In the genomic region with DNA sequence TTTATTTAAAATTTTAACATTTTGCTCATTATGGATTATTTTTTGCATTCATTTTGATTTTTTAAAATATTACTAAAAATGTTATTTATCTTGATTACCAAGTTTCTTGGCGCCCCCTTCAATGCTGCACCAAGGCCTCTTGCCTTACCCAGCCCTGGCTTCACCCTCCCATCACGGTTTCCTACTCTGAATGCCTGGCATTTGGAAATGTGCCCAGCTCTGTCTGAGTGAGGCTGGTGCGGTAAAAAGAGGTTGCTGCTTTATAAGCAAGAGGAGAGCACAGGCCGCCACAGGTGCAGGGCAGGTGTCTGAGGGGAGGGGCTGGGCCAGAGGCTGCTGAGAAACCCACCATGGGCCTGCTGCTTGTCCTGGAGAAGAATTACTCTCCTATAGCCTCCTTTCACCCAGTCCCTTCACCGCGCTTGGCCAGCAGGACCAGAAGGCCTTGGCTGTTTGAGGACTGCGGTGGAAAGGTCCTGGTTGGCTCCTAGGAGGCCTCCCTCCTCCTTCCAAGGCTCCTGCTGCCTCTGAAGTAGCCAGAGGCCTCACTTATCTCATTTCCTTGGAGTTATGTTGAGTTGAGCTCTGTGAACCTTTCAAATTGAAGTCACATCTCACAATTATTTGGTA, we compare ENCODE assay signal across 1 cellular context.
TF ChIP-seq lines count a peak whose summit lies in the region.

No MANE protein-coding gene starts in this region.

TF ChIP-seq in GM23338, 12 proteins besides CTCF, POLR2A, EP300 and RAD21 (continued from another document):
- TF ChIP-seq, protein P1, sequence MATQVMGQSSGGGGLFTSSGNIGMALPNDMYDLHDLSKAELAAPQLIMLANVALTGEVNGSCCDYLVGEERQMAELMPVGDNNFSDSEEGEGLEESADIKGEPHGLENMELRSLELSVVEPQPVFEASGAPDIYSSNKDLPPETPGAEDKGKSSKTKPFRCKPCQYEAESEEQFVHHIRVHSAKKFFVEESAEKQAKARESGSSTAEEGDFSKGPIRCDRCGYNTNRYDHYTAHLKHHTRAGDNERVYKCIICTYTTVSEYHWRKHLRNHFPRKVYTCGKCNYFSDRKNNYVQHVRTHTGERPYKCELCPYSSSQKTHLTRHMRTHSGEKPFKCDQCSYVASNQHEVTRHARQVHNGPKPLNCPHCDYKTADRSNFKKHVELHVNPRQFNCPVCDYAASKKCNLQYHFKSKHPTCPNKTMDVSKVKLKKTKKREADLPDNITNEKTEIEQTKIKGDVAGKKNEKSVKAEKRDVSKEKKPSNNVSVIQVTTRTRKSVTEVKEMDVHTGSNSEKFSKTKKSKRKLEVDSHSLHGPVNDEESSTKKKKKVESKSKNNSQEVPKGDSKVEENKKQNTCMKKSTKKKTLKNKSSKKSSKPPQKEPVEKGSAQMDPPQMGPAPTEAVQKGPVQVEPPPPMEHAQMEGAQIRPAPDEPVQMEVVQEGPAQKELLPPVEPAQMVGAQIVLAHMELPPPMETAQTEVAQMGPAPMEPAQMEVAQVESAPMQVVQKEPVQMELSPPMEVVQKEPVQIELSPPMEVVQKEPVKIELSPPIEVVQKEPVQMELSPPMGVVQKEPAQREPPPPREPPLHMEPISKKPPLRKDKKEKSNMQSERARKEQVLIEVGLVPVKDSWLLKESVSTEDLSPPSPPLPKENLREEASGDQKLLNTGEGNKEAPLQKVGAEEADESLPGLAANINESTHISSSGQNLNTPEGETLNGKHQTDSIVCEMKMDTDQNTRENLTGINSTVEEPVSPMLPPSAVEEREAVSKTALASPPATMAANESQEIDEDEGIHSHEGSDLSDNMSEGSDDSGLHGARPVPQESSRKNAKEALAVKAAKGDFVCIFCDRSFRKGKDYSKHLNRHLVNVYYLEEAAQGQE (IDR thresholded peaks at IDR 0.05; ENCODE audit: unreplicated experiment): no peak
- TF ChIP-seq ZNF331 (CRISPR knock-in tag; IDR thresholded peaks at IDR 0.05; ENCODE audit: low read depth) (no peak), EZH2phosphoT487 (IDR thresholded peaks at IDR 0.05; ENCODE audit: unreplicated experiment) (no peak), NANOG (IDR thresholded peaks at IDR 0.05; ENCODE audit: borderline replicate concordance) (no peak), ZNF114 (CRISPR knock-in tag; IDR thresholded peaks at IDR 0.05) (no peak)
- TF ChIP-seq, protein P2, sequence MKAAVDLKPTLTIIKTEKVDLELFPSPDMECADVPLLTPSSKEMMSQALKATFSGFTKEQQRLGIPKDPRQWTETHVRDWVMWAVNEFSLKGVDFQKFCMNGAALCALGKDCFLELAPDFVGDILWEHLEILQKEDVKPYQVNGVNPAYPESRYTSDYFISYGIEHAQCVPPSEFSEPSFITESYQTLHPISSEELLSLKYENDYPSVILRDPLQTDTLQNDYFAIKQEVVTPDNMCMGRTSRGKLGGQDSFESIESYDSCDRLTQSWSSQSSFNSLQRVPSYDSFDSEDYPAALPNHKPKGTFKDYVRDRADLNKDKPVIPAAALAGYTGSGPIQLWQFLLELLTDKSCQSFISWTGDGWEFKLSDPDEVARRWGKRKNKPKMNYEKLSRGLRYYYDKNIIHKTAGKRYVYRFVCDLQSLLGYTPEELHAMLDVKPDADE (IDR thresholded peaks at IDR 0.05): no peak
- TF ChIP-seq, protein P3, sequence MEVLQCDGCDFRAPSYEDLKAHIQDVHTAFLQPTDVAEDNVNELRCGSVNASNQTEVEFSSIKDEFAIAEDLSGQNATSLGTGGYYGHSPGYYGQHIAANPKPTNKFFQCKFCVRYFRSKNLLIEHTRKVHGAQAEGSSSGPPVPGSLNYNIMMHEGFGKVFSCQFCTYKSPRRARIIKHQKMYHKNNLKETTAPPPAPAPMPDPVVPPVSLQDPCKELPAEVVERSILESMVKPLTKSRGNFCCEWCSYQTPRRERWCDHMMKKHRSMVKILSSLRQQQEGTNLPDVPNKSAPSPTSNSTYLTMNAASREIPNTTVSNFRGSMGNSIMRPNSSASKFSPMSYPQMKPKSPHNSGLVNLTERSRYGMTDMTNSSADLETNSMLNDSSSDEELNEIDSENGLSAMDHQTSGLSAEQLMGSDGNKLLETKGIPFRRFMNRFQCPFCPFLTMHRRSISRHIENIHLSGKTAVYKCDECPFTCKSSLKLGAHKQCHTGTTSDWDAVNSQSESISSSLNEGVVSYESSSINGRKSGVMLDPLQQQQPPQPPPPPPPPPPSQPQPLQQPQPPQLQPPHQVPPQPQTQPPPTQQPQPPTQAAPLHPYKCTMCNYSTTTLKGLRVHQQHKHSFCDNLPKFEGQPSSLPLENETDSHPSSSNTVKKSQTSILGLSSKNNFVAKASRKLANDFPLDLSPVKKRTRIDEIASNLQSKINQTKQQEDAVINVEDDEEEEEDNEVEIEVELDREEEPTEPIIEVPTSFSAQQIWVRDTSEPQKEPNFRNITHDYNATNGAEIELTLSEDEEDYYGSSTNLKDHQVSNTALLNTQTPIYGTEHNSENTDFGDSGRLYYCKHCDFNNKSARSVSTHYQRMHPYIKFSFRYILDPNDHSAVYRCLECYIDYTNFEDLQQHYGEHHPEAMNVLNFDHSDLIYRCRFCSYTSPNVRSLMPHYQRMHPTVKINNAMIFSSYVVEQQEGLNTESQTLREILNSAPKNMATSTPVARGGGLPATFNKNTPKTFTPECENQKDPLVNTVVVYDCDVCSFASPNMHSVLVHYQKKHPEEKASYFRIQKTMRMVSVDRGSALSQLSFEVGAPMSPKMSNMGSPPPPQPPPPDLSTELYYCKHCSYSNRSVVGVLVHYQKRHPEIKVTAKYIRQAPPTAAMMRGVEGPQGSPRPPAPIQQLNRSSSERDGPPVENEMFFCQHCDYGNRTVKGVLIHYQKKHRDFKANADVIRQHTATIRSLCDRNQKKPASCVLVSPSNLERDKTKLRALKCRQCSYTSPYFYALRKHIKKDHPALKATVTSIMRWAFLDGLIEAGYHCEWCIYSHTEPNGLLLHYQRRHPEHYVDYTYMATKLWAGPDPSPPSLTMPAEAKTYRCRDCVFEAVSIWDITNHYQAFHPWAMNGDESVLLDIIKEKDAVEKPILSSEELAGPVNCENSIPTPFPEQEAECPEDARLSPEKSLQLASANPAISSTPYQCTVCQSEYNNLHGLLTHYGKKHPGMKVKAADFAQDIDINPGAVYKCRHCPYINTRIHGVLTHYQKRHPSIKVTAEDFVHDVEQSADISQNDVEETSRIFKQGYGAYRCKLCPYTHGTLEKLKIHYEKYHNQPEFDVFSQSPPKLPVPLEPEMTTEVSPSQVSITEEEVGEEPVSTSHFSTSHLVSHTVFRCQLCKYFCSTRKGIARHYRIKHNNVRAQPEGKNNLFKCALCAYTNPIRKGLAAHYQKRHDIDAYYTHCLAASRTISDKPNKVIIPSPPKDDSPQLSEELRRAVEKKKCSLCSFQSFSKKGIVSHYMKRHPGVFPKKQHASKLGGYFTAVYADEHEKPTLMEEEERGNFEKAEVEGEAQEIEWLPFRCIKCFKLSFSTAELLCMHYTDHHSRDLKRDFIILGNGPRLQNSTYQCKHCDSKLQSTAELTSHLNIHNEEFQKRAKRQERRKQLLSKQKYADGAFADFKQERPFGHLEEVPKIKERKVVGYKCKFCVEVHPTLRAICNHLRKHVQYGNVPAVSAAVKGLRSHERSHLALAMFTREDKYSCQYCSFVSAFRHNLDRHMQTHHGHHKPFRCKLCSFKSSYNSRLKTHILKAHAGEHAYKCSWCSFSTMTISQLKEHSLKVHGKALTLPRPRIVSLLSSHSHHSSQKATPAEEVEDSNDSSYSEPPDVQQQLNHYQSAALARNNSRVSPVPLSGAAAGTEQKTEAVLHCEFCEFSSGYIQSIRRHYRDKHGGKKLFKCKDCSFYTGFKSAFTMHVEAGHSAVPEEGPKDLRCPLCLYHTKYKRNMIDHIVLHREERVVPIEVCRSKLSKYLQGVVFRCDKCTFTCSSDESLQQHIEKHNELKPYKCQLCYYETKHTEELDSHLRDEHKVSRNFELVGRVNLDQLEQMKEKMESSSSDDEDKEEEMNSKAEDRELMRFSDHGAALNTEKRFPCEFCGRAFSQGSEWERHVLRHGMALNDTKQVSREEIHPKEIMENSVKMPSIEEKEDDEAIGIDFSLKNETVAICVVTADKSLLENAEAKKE (CRISPR knock-in tag; IDR thresholded peaks at IDR 0.05): no peak
TF ChIP-seq in GM23338: peak in this region for 0.
